8 cellular contexts compared by ENCODE assay signal in the genomic region with DNA sequence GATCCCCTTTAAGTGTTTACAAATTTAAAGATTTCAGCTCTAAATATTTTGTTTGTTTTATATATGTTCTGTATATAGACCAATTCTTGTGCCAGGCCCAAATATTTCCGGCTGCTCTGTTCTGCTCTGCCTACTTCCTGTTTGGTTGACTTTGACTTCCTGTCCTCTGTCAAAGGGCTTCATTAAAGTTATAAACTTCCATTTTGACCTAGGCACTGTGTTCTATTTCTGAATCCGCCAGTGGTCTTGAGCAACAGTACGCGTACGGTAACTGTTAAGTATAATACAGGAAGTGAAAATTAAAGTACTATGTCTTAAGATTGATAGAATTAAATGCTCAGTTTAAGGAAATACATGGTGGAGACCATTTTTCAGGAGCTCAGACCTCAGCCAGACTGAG. TPM values are rescaled to one million over a fixed set of nuclear protein-coding genes. Genes with fewer than 3 reads are reported as not detected.
DNase-seq lines count a peak whose midpoint lies in the region; ATAC-seq and TF ChIP-seq lines count a peak whose summit lies in the region.

No MANE protein-coding gene starts in this region.

- CTCF ChIA-PET in activated CD8-positive, alpha-beta memory T cell treated with anti-CD3 and anti-CD28 coated beads, Interleukin-2, amount 10 ng/mL, durations not matched to agents 7 days and 5 days (lab: Charles Lee) = interaction anchor here (1.1 to 1.8 kb wide), 5 partner anchors 15 to 139 kb away, joined by 3 to 7 read pairs (median 4); no protein-coding TSS in a partner anchor

- H3K9me3 Mint-ChIP-seq in activated CD8-positive, alpha-beta memory T cell treated with anti-CD3 and anti-CD28 coated beads, Interleukin-2, amount 10 ng/mL, durations not matched to agents 7 days and 5 days (ENCODE audit: low read depth) = peaks cover 13% of the 10 kb centered on the region
- peaks cover 29% of the 10 kb centered on the region for H3K9me3 Mint-ChIP-seq in dendritic cell treated with granulocyte-macrophage colony-stimulating factor and Interleukin-4, amounts not matched to agents 40 ng/mL and 50 ng/mL, for 4 days

- TF ChIP-seq POLR2A in Peyer's patch (IDR thresholded peaks at IDR 0.05) = no peak

- H3K36me3 ChIP-seq in Peyer's patch = no peaks in the 10 kb centered on the region

- TF ChIP-seq CTCF in Peyer's patch (IDR thresholded peaks at IDR 0.05) = no peak

- H3K9me3 ChIP-seq in Peyer's patch = no peaks in the 10 kb centered on the region

- intact Hi-C loops in dendritic cell treated with granulocyte-macrophage colony-stimulating factor and Interleukin-4, amounts not matched to agents 40 ng/mL and 50 ng/mL, for 4 days (cut with micrococcal nuclease) = loop anchor here (2.0 kb wide), 1 partner anchor 15 kb away; no protein-coding TSS in a partner anchor

- H3K27me3 ChIP-seq in Peyer's patch = no peaks in the 10 kb centered on the region

- ATAC-seq in activated CD8-positive, alpha-beta memory T cell treated with anti-CD3 and anti-CD28 coated beads, Interleukin-2, amount 10 ng/mL, durations not matched to agents 7 days and 5 days = peak; percentile 82

- H3K4me1 Mint-ChIP-seq in activated CD8-positive, alpha-beta memory T cell treated with anti-CD3 and anti-CD28 coated beads, Interleukin-2, amount 10 ng/mL, durations not matched to agents 7 days and 5 days = peaks cover 25% of the 10 kb centered on the region
- peaks cover 25% of the 10 kb centered on the region for H3K4me1 Mint-ChIP-seq in dendritic cell treated with granulocyte-macrophage colony-stimulating factor and Interleukin-4, amounts not matched to agents 40 ng/mL and 50 ng/mL, for 4 days (ENCODE audit: low read depth)

- no peak overlapping the region for H3K4me3 Mint-ChIP-seq in activated CD8-positive, alpha-beta memory T cell treated with anti-CD3 and anti-CD28 coated beads, Interleukin-2, amount 10 ng/mL, durations not matched to agents 7 days and 5 days
- H3K4me3 Mint-ChIP-seq in dendritic cell treated with granulocyte-macrophage colony-stimulating factor and Interleukin-4, amounts not matched to agents 40 ng/mL and 50 ng/mL, for 4 days = peak overlapping the region; percentile 13

- H3K4me1 ChIP-seq in Peyer's patch = no peaks in the 10 kb centered on the region

- DNase-seq in activated CD8-positive, alpha-beta memory T cell treated with anti-CD3 and anti-CD28 coated beads, Interleukin-2, amount 10 ng/mL, durations not matched to agents 7 days and 5 days = peak; percentile 59
- no peak for DNase-seq in activated CD8-positive, alpha-beta memory T cell treated with anti-CD3 and anti-CD28 coated beads, Interleukin-2, amount 50 U/mL, for 48 hours
- DNase-seq in Peyer's patch (peak in 2 of 3 donors; percentile 49 to 62), pons (ENCODE audit: low spot score) (peak; percentile 78), DMS79 treated with DMSO at 0.1 percent for 48 hours (lab: John Stamatoyannopoulos, UW) (no peak), NCI-H2196 treated with DMSO at 0.1 percent for 48 hours (lab: John Stamatoyannopoulos, UW; ENCODE audit: unreplicated experiment) (no peak), NCI-H2029 (lab: John Stamatoyannopoulos, UW) (no peak)

- no peak overlapping the region for H3K4me3 ChIP-seq in Peyer's patch

- H3K36me3 Mint-ChIP-seq in activated CD8-positive, alpha-beta memory T cell treated with anti-CD3 and anti-CD28 coated beads, Interleukin-2, amount 10 ng/mL, durations not matched to agents 7 days and 5 days = peaks cover 32% of the 10 kb centered on the region
- peaks cover 7% of the 10 kb centered on the region for H3K36me3 Mint-ChIP-seq in dendritic cell treated with granulocyte-macrophage colony-stimulating factor and Interleukin-4, amounts not matched to agents 40 ng/mL and 50 ng/mL, for 4 days (ENCODE audit: low read depth)

- H3K27ac Mint-ChIP-seq in activated CD8-positive, alpha-beta memory T cell treated with anti-CD3 and anti-CD28 coated beads, Interleukin-2, amount 10 ng/mL, durations not matched to agents 7 days and 5 days = peak overlapping the region; percentile 85
- H3K27ac Mint-ChIP-seq in dendritic cell treated with granulocyte-macrophage colony-stimulating factor and Interleukin-4, amounts not matched to agents 40 ng/mL and 50 ng/mL, for 4 days = peak overlapping the region; percentile 88

- H3K27ac ChIP-seq in Peyer's patch = peak overlapping the region in 1 of 4 donors; percentile 43

- H3K27me3 Mint-ChIP-seq in activated CD8-positive, alpha-beta memory T cell treated with anti-CD3 and anti-CD28 coated beads, Interleukin-2, amount 10 ng/mL, durations not matched to agents 7 days and 5 days = no peaks in the 10 kb centered on the region
- no peaks in the 10 kb centered on the region for H3K27me3 Mint-ChIP-seq in dendritic cell treated with granulocyte-macrophage colony-stimulating factor and Interleukin-4, amounts not matched to agents 40 ng/mL and 50 ng/mL, for 4 days

RNA-seq across cellular contexts. Expression of gene REL, which starts 13.5 kb away (rescaled TPM):
- 10 to 100 TPM; 22.1 to 31.9 TPM for total RNA-seq in activated CD8-positive, alpha-beta memory T cell treated with anti-CD3 and anti-CD28 coated beads, Interleukin-2, amount 10 ng/mL, durations not matched to agents 7 days and 5 days
- 10 to 100 TPM; 11.7 to 79.2 (median 16.7) TPM for total RNA-seq in Peyer's patch

Comparison
In these comparisons a context has a peak if more than half of its experiments do, and no peak if none do; other contexts are left out.
1. DNase-seq: peak in activated CD8-positive, alpha-beta memory T cell treated with anti-CD3 and anti-CD28 coated beads, Interleukin-2, amount 10 ng/mL, durations not matched to agents 7 days and 5 days (single experiment), Peyer's patch (2 of 3) and pons (single experiment); none in activated CD8-positive, alpha-beta memory T cell treated with anti-CD3 and anti-CD28 coated beads, Interleukin-2, amount 50 U/mL, for 48 hours (single experiment), DMS79 treated with DMSO at 0.1 percent for 48 hours (single experiment), NCI-H2196 treated with DMSO at 0.1 percent for 48 hours (single experiment) and NCI-H2029 (single experiment).